Comparison of ENCODE assay signal across 23 cellular contexts in the genomic region with DNA sequence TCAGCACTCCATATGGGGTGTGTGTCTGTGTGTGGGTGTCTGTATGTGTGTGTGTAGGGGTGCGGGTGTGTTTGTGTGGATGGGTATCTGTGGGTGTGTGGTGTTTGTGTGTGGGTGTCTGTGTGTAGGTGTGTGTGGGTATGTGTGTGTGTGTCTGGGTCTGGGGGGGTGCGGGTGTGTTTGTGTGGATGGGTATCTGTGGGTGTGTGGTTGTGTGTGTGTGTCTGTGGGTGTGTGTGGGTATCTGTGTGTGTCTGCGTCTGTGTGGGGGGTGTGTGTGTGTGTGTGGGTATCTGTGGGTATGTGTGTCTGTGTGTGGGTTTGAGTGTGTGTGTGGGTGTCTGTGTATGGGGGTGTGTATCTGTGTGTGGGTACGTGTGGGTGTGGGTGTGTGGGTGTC.
DNase-seq lines count a peak whose midpoint lies in the region; ATAC-seq, FAIRE-seq and TF ChIP-seq lines count a peak whose summit lies in the region.
"Had no signal": no experiment of that assay in that cellular context is flagged by ENCODE, and none has a peak within 500 bp of the region (broad histone marks: within the 10 kb centered on the region; RNA-seq: fewer than 3 reads in every experiment).

No MANE protein-coding gene starts in this region.

- H3K27me3 Mint-ChIP-seq in activated CD8-positive, alpha-beta T cell treated with anti-CD3 and anti-CD28 coated beads, Interleukin-2, amount 10 ng/mL, durations not matched to agents 7 days and 5 days (ENCODE audit: low read depth) = no peaks in the 10 kb centered on the region
- H3K27me3 Mint-ChIP-seq in memory B cell = no peaks in the 10 kb centered on the region
- peaks cover 0 to 7% of the 10 kb centered on the region in 2 donors for H3K27me3 Mint-ChIP-seq in stimulated activated naive B cell treated with anti-CD40 and anti-IgM and Interleukin-4, amounts not matched to agents 10 μg/mL and 1 μg/mL and 100 μg/mL, for 72 hours
- H3K27me3 Mint-ChIP-seq: activated naive CD8-positive, alpha-beta T cell treated with anti-CD3 and anti-CD28 coated beads, Interleukin-2, amount 10 ng/mL, durations not matched to agents 7 days and 5 days; brain; T-cell had no signal

- DNase-seq in Right ventricle myocardium superior (peak; percentile 6), right atrium auricular region (ENCODE audit: low spot score) (no peak), memory B cell (ENCODE audit: low spot score in 2 of 2) (no peak), cerebellum (ENCODE audit: low spot score) (no peak), GM19239 (ENCODE audit: insufficient read length, low spot score) (no peak)
- DNase-seq in activated CD8-positive, alpha-beta T cell treated with anti-CD3 and anti-CD28 coated beads, Interleukin-2, amount 10 ng/mL, durations not matched to agents 7 days and 5 days = no peak
- no peak for DNase-seq in stimulated activated naive B cell treated with anti-CD40 and anti-IgM and Interleukin-4, amounts not matched to agents 10 μg/mL and 1 μg/mL and 100 μg/mL, for 72 hours
- DNase-seq: activated naive CD8-positive, alpha-beta T cell treated with anti-CD3 and anti-CD28 coated beads, Interleukin-2, amount 10 ng/mL, durations not matched to agents 7 days and 5 days; COR-L47; cortex of kidney; foreskin keratinocyte; H9; kidney glomerular epithelial cell; NCI-H1048; NCI-H2107; NCI-H524 treated with DMSO at 0.1 percent for 48 hours; retina; stimulated activated naive CD4-positive, alpha-beta T cell; T-cell; upper lobe of right lung had no signal

- intact Hi-C loops in Right ventricle myocardium superior (cut with DNase I) = no loop called here

- POLR2A ChIA-PET in activated CD8-positive, alpha-beta T cell treated with anti-CD3 and anti-CD28 coated beads, Interleukin-2, amount 10 ng/mL, durations not matched to agents 7 days and 5 days (lab: Charles Lee) = no interaction called here

- H3K4me1 Mint-ChIP-seq in activated CD8-positive, alpha-beta T cell treated with anti-CD3 and anti-CD28 coated beads, Interleukin-2, amount 10 ng/mL, durations not matched to agents 7 days and 5 days (ENCODE audit: low read depth) = peaks cover 6% of the 10 kb centered on the region
- peaks cover 39% of the 10 kb centered on the region for H3K4me1 Mint-ChIP-seq in memory B cell
- H3K4me1 Mint-ChIP-seq in stimulated activated naive B cell treated with anti-CD40 and anti-IgM and Interleukin-4, amounts not matched to agents 10 μg/mL and 1 μg/mL and 100 μg/mL, for 72 hours = peaks cover 60 to 76% of the 10 kb centered on the region in 2 donors

- no peak for FAIRE-seq in GM19239 (lab: Jason Lieb, UNC)

- H3K36me3 Mint-ChIP-seq in activated CD8-positive, alpha-beta T cell treated with anti-CD3 and anti-CD28 coated beads, Interleukin-2, amount 10 ng/mL, durations not matched to agents 7 days and 5 days (ENCODE audit: low read depth) = peaks cover under 1% of the 10 kb centered on the region
- H3K36me3 Mint-ChIP-seq in memory B cell = peaks cover 13% of the 10 kb centered on the region
- H3K36me3 Mint-ChIP-seq in stimulated activated naive B cell treated with anti-CD40 and anti-IgM and Interleukin-4, amounts not matched to agents 10 μg/mL and 1 μg/mL and 100 μg/mL, for 72 hours = peaks cover 19 to 45% of the 10 kb centered on the region in 2 donors
- H3K36me3 Mint-ChIP-seq: brain had no signal

- H3K9me3 Mint-ChIP-seq in activated CD8-positive, alpha-beta T cell treated with anti-CD3 and anti-CD28 coated beads, Interleukin-2, amount 10 ng/mL, durations not matched to agents 7 days and 5 days (ENCODE audit: insufficient read depth) = no peaks in the 10 kb centered on the region
- H3K9me3 Mint-ChIP-seq in memory B cell = no peaks in the 10 kb centered on the region
- peaks cover 0 to 13% of the 10 kb centered on the region in 2 donors for H3K9me3 Mint-ChIP-seq in stimulated activated naive B cell treated with anti-CD40 and anti-IgM and Interleukin-4, amounts not matched to agents 10 μg/mL and 1 μg/mL and 100 μg/mL, for 72 hours
- H3K9me3 Mint-ChIP-seq: activated naive CD8-positive, alpha-beta T cell treated with anti-CD3 and anti-CD28 coated beads, Interleukin-2, amount 10 ng/mL, durations not matched to agents 7 days and 5 days; brain; T-cell had no signal

- H3K9me3 ChIP-seq in right atrium auricular region = no peaks in the 10 kb centered on the region
- H3K9me3 ChIP-seq: upper lobe of right lung had no signal

- no peak overlapping the region for H3K4me3 Mint-ChIP-seq in activated CD8-positive, alpha-beta T cell treated with anti-CD3 and anti-CD28 coated beads, Interleukin-2, amount 10 ng/mL, durations not matched to agents 7 days and 5 days
- H3K4me3 Mint-ChIP-seq in memory B cell = no peak overlapping the region
- H3K4me3 Mint-ChIP-seq in stimulated activated naive B cell treated with anti-CD40 and anti-IgM and Interleukin-4, amounts not matched to agents 10 μg/mL and 1 μg/mL and 100 μg/mL, for 72 hours = peak overlapping the region; percentile 3 to 81
- H3K4me3 Mint-ChIP-seq: activated naive CD8-positive, alpha-beta T cell treated with anti-CD3 and anti-CD28 coated beads, Interleukin-2, amount 10 ng/mL, durations not matched to agents 7 days and 5 days; brain; T-cell had no signal

- peaks cover 6% of the 10 kb centered on the region for H3K36me3 ChIP-seq in right atrium auricular region

- TF ChIP-seq CTCF in right atrium auricular region (IDR thresholded peaks at IDR 0.05) = no peak

- H3K27ac Mint-ChIP-seq in activated CD8-positive, alpha-beta T cell treated with anti-CD3 and anti-CD28 coated beads, Interleukin-2, amount 10 ng/mL, durations not matched to agents 7 days and 5 days = peak overlapping the region; percentile 48
- H3K27ac Mint-ChIP-seq in memory B cell = peak overlapping the region; percentile 89
- peak overlapping the region; percentile 96 for H3K27ac Mint-ChIP-seq in stimulated activated naive B cell treated with anti-CD40 and anti-IgM and Interleukin-4, amounts not matched to agents 10 μg/mL and 1 μg/mL and 100 μg/mL, for 72 hours
- H3K27ac Mint-ChIP-seq: activated naive CD8-positive, alpha-beta T cell treated with anti-CD3 and anti-CD28 coated beads, Interleukin-2, amount 10 ng/mL, durations not matched to agents 7 days and 5 days; H9 had no signal

- no peaks in the 10 kb centered on the region for H3K27me3 ChIP-seq in right atrium auricular region
- H3K27me3 ChIP-seq: foreskin keratinocyte, upper lobe of right lung had no signal

- ATAC-seq in Right ventricle myocardium superior (ENCODE audit: poor library complexity) = no peak
- ATAC-seq in activated CD8-positive, alpha-beta T cell treated with anti-CD3 and anti-CD28 coated beads, Interleukin-2, amount 10 ng/mL, durations not matched to agents 7 days and 5 days = no peak
- no peak for ATAC-seq in memory B cell (ENCODE audit: low read depth)
- ATAC-seq in stimulated activated naive B cell treated with anti-CD40 and anti-IgM and Interleukin-4, amounts not matched to agents 10 μg/mL and 1 μg/mL and 100 μg/mL, for 72 hours (replicated peaks) = no peak
- no peak for ATAC-seq in HG02973 (IDR thresholded peaks at IDR 0.05; ENCODE audit: unreplicated experiment)
- ATAC-seq: foreskin keratinocyte, T-cell, upper lobe of right lung had no signal

- peaks cover 0 to 54% of the 10 kb centered on the region in 2 donors for H3K4me1 ChIP-seq in right atrium auricular region
- H3K4me1 ChIP-seq: foreskin keratinocyte had no signal

- H3K27ac ChIP-seq in right atrium auricular region = peak overlapping the region in 1 of 2 donors; percentile 57
- H3K27ac ChIP-seq: foreskin keratinocyte, KMS-11 had no signal

- no peak overlapping the region for H3K4me3 ChIP-seq in right atrium auricular region
- H3K4me3 ChIP-seq: upper lobe of right lung had no signal

- CTCF ChIA-PET in activated CD8-positive, alpha-beta T cell treated with anti-CD3 and anti-CD28 coated beads, Interleukin-2, amount 10 ng/mL, durations not matched to agents 7 days and 5 days (lab: Charles Lee) = no interaction called here

Comparison
In these comparisons a context has a peak if more than half of its experiments do, and no peak if none do; other contexts are left out.
1. H3K4me3 Mint-ChIP-seq: peak in stimulated activated naive B cell treated with anti-CD40 and anti-IgM and Interleukin-4, amounts not matched to agents 10 μg/mL and 1 μg/mL and 100 μg/mL, for 72 hours (2 of 2); none in activated CD8-positive, alpha-beta T cell treated with anti-CD3 and anti-CD28 coated beads, Interleukin-2, amount 10 ng/mL, durations not matched to agents 7 days and 5 days (single experiment) and memory B cell (single experiment).
2. Peak in every context shown above with its lines, with median percentiles within 50 percentile points of each other: H3K27ac Mint-ChIP-seq.